In the genomic region with DNA sequence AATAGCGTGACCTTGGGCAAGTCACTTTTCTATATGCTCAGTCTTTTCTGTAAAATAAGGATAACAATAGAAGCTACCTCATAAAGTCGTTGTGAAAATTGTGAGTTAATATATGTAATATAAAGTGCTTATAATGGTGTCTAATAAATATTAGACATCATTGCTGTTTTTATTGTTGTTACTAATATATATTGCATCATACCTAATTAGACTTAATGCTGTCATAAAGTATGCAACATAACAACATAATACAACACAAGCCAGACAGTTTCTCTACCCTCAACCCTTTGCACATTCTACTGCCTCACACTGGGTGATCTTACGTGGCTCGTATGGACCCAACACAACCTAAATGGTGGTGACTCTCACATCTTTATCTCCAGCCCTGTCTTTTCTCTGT, we compare ENCODE assay signal across 33 cellular contexts.
"Had no signal": no experiment of that assay in that cellular context is flagged by ENCODE, and none has a peak within 500 bp of the region (broad histone marks: within the 10 kb centered on the region; RNA-seq: fewer than 3 reads in every experiment).

No MANE protein-coding gene starts in this region.

- H3K27ac ChIP-seq: brain microvascular endothelial cell, Peyer's patch, WERI-Rb-1 had no signal

- DNase-seq: activated CD4-positive, alpha-beta memory T cell treated with anti-CD3 and anti-CD28 coated beads, Interleukin-2, amount 10 ng/mL, durations not matched to agents 7 days and 5 days; activated CD4-positive, alpha-beta T cell treated with anti-CD3 and anti-CD28 coated beads for 1 hour; activated CD4-positive, alpha-beta T cell treated with anti-CD3 and anti-CD28 coated beads for 48 hours; activated CD4-positive, CD25-positive, alpha-beta regulatory T cell; activated CD8-positive, alpha-beta memory T cell treated with anti-CD3 and anti-CD28 coated beads for 24 hours; activated CD8-positive, alpha-beta memory T cell treated with anti-CD3 and anti-CD28 coated beads, Interleukin-2, amount 10 ng/mL, durations not matched to agents 7 days and 5 days; activated CD8-positive, alpha-beta memory T cell treated with anti-CD3 and anti-CD28 coated beads, Interleukin-2, amount 50 U/mL, for 48 hours; activated effector memory CD4-positive, alpha-beta T cell treated with Interleukin-2 at 50 U/mL for 16 hours; activated naive CD4-positive, alpha-beta T cell treated with anti-CD3 and anti-CD28 coated beads, Interleukin-2, amount 10 ng/mL, durations not matched to agents 7 days and 5 days; activated naive CD8-positive, alpha-beta T cell treated with anti-CD3 and anti-CD28 coated beads, Interleukin-2, amount 50 U/mL, for 24 hours; activated T-cell treated with anti-CD3 and anti-CD28 coated beads, Interleukin-2, amount 50 U/mL, for 48 hours; anterior cingulate cortex; brain microvascular endothelial cell; central memory CD4-positive, alpha-beta T cell; Karpas-422; NCI-H1105 treated with DMSO at 0.1 percent for 48 hours; NCI-H1436; NCI-H1694; NCI-H1930; NCI-H2081 treated with DMSO at 0.1 percent for 48 hours; NCI-H345; NCI-H526; NCI-H748 treated with DMSO at 0.1 percent for 48 hours; NK-92 treated with Interleukin-12 subunit alpha and Interleukin-12 subunit beta, amount 100 ng/mL, for 24 hours; Peyer's patch; Right ventricle myocardium superior; RPMI8226; SW 1271; T-helper 1 cell; T-helper 2 cell; T-helper 9 cell; WERI-Rb-1 had no signal

- H3K27me3 ChIP-seq: brain microvascular endothelial cell, Peyer's patch had no signal

- H3K9me3 ChIP-seq: Peyer's patch had no signal

- H3K4me3 ChIP-seq: Peyer's patch had no signal

- ATAC-seq: activated CD8-positive, alpha-beta memory T cell treated with anti-CD3 and anti-CD28 coated beads, Interleukin-2, amount 10 ng/mL, durations not matched to agents 7 days and 5 days; activated naive CD8-positive, alpha-beta T cell treated with anti-CD3 and anti-CD28 coated beads, Interleukin-2, amount 50 U/mL, for 24 hours; PC-3 had no signal

- H3K36me3 ChIP-seq: brain microvascular endothelial cell, Peyer's patch, WERI-Rb-1 had no signal
